Comparison of ENCODE assay signal across 22 cellular contexts in the genomic region with DNA sequence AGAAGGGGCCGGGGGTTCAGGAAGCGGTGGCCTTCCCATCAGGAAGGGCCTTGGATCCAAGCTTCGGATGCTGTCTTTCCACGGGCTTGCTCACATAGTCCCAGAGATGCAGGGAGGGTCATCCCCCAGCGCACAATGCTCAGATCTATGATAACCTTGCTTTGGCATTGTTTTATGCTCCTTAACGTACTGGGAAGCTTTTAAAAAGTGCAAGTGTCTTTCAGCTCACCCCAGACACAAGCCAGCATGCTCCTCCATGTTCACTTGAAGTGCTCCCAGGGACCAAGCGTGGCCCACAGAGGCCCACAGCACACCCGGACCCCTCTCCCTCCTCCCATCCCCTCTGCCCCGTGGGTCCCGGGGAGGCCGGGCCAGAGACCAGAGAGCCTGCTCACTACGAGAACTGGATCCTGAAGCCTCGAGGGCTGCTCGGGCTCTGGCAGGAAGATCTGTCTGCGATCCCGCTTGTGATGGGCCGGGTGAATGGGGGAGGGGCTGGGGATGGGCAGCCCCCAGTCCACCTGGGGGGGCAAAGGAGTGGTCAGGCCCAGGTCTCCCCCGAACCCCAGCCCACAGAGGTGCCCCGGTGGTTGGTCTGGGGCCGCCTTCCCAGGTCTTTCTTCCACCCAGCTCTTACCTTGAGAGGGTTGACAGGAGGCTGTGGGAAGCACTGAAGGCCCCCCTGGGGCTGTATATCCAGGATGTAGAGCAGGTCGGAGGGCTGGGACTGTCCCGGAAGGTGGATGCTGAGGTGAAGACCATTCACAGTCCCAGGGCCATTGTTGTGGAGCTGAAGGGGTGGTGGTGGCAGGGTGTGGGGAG. TPM values are rescaled to one million over a fixed set of nuclear protein-coding genes. Genes with fewer than 3 reads are reported as not detected.
DNase-seq lines count a peak whose midpoint lies in the region; ATAC-seq, FAIRE-seq and TF ChIP-seq lines count a peak whose summit lies in the region.
"Had no signal": no experiment of that assay in that cellular context is flagged by ENCODE, and none has a peak within 500 bp of the region (broad histone marks: within the 10 kb centered on the region; RNA-seq: fewer than 3 reads in every experiment).

No MANE protein-coding gene starts in this region.

- H3K27me3 ChIP-seq in H9 (ENCODE audit: insufficient read depth, low read length) (no peaks in the 10 kb centered on the region; the same call in 1 of the 2 replicates), K562 (ENCODE audit: control insufficient read depth in 2 of 2, insufficient read depth in 2 of 2, low read length in 2 of 2) (no peaks in the 10 kb centered on the region; a peak in 1 of 5 replicates), iPS-20b (ENCODE audit: insufficient read depth, low read length) (peaks cover 6% of the 10 kb centered on the region; the same call in 1 of the 2 replicates)
- H3K27me3 ChIP-seq in CD4-positive, alpha-beta memory T cell (ENCODE audit: insufficient read depth, low read length) = no peaks in the 10 kb centered on the region
- H3K27me3 ChIP-seq: BLaER1, MG63 had no signal

- no peak overlapping the region for H3K56ac ChIP-seq in H9 (ENCODE audit: insufficient read length, low read depth, low read length)

- in situ Hi-C loops in K562 (cut with MboI) = no loop called here

- no peaks in the 10 kb centered on the region for H4K20me1 ChIP-seq in H9 (ENCODE audit: control insufficient read depth, insufficient read depth, insufficient read length)
- H4K20me1 ChIP-seq in K562 (replicated peaks; ENCODE audit: control insufficient read depth, insufficient read depth, low read length) = no peaks in the 10 kb centered on the region
- H4K20me1 ChIP-seq: BLaER1 had no signal

- H2BK15ac ChIP-seq in H9 (ENCODE audit: low read depth, low read length) = no peak overlapping the region

- H3K27me3 Mint-ChIP-seq in H9 (ENCODE audit: low read depth) = peaks cover 4% of the 10 kb centered on the region
- H3K27me3 Mint-ChIP-seq in CD4-positive, alpha-beta memory T cell = peaks cover 11 to 26% of the 10 kb centered on the region in 2 donors

- no peak for TF ChIP-seq POLR2A in K562 (conservative IDR thresholded peaks at IDR 0.05)

- no peak overlapping the region for H2BK12ac ChIP-seq in H9 (ENCODE audit: insufficient read length, low read depth, low read length)

- H3K36me3 Mint-ChIP-seq in H9 (ENCODE audit: insufficient read depth in 1 of 3, low read depth in 3 of 3) = peaks cover 0 to 4% (median 0%) of the 10 kb centered on the region in 3 experiments; a peak in 1 of 7 replicates
- H3K36me3 Mint-ChIP-seq in CD4-positive, alpha-beta memory T cell = no peaks in the 10 kb centered on the region
- H3K36me3 Mint-ChIP-seq: type B pancreatic cell had no signal

- POLR2A ChIA-PET in K562 (lab: Yijun Ruan, JAX) = interaction anchor here (0.6 to 1.3 kb wide), 5 partner anchors 10 to 171 kb away, joined by 3 to 6 read pairs (median 3); a partner anchor contains a TSS
- POLR2A ChIA-PET in CD4-positive, alpha-beta memory T cell (lab: Charles Lee; ENCODE audit: partially characterized antibody) = no interaction called here

- H3K79me2 ChIP-seq in H9 (ENCODE audit: insufficient read depth, low read length) (no peaks in the 10 kb centered on the region), K562 (ENCODE audit: control insufficient read depth, insufficient read depth, low read length) (no peaks in the 10 kb centered on the region)

- CTCF ChIA-PET in K562 (lab: Yijun Ruan, JAX; ENCODE audit: low intra/inter-chr PET ratio) = no interaction called here
- CTCF ChIA-PET in CD4-positive, alpha-beta memory T cell (lab: Charles Lee; ENCODE audit: partially characterized antibody) = no interaction called here

- H3T11ph ChIP-seq in H9 (ENCODE audit: low read length) = no peak overlapping the region

- peaks cover 10 to 29% of the 10 kb centered on the region in 2 experiments for H3K4me1 Mint-ChIP-seq in H9
- no peaks in the 10 kb centered on the region for H3K4me1 Mint-ChIP-seq in CD4-positive, alpha-beta memory T cell
- H3K4me1 Mint-ChIP-seq: central memory CD8-positive, alpha-beta T cell; T-helper 17 cell had no signal

- no peak overlapping the region for H4K5ac ChIP-seq in H9 (ENCODE audit: insufficient read length, low read depth, low read length)

- no peak overlapping the region for H4K8ac ChIP-seq in H9 (replicated peaks; ENCODE audit: insufficient read length, low read depth, low read length)

- H3K9ac ChIP-seq in H9 (ENCODE audit: extremely low read depth, insufficient read length, low read length) (no peak overlapping the region), K562 (ENCODE audit: insufficient read depth in 1 of 2, low read depth in 2 of 2, low read length in 2 of 2) (0 out of 4 replicates have a peak overlapping the region, but pooled peaks of 1 of the 2 experiments have one; percentile 21), iPS-20b (ENCODE audit: low read depth, low read length) (no peak overlapping the region; the same call in 1 of the 2 replicates)
- H3K9ac ChIP-seq: BLaER1 had no signal

- no peaks in the 10 kb centered on the region for H3K9me1 ChIP-seq in K562 (ENCODE audit: control insufficient read depth, insufficient read depth, low read length)

- H3K4ac ChIP-seq in H9 (ENCODE audit: low read depth, low read length) = no peak overlapping the region

- no peak overlapping the region for H3K27ac Mint-ChIP-seq in H9
- no peak overlapping the region for H3K27ac Mint-ChIP-seq in CD4-positive, alpha-beta memory T cell
- H3K27ac Mint-ChIP-seq: T-helper 17 cell, type B pancreatic cell had no signal

- H3K27ac ChIP-seq in H9 (ENCODE audit: insufficient read length, low read depth, low read length) (no peak overlapping the region), K562 (ENCODE audit: extremely low read depth, low read depth, low read length) (no peak overlapping the region), iPS-20b (ENCODE audit: low read length) (no peak overlapping the region)
- H3K27ac ChIP-seq in CD4-positive, alpha-beta memory T cell (ENCODE audit: low read depth, low read length) = no peak overlapping the region
- H3K27ac ChIP-seq: BLaER1, psoas muscle had no signal

- no peak overlapping the region for H2BK120ac ChIP-seq in H9 (ENCODE audit: low read depth, low read length, poor library complexity, severe bottlenecking)

- TF ChIP-seq CTCF in H9 (conservative IDR thresholded peaks at IDR 0.05) = no peak
- TF ChIP-seq CTCF in K562 (IDR thresholded peaks at IDR 0.05 in 2 of 3, conservative IDR thresholded peaks at IDR 0.05 in 1 of 3; ENCODE audit: insufficient read depth in 2 of 3, low read depth in 1 of 3, low read length in 3 of 3) = no peak

- H3K4me2 ChIP-seq in H9 (ENCODE audit: insufficient read depth, insufficient read length, low read length) (peak overlapping the region; percentile 51), K562 (ENCODE audit: insufficient read depth, low read length) (no peak overlapping the region)

- DNase-seq in H9 = peak; percentile 71
- DNase-seq in K562 (ENCODE audit: extremely low read depth in 1 of 4, low spot score in 3 of 4) = no peak
- DNase-seq in sciatic nerve (ENCODE audit: low spot score) = no peak
- DNase-seq in C1 segment of cervical spinal cord (lab: John Stamatoyannopoulos, UW) = no peak
- no peak for DNase-seq in CD4-positive, alpha-beta memory T cell
- no peak for DNase-seq in NCI-H2081 (lab: John Stamatoyannopoulos, UW)
- DNase-seq: amniotic stem cell; effector CD4-positive, alpha-beta T cell; NCI-H1694 treated with DMSO at 0.1 percent for 48 hours; NCI-H446; NK-92 treated with Interleukin-12 subunit alpha and Interleukin-12 subunit beta, amount 100 ng/mL, for 24 hours; stimulated activated naive CD4-positive, alpha-beta T cell; T-helper 17 cell had no signal

- no CpG with 5 or more reads among the region's 22 CpGs for WGBS in H9 (ENCODE audit: extremely low coverage, insufficient read length, low lambda C conversion rate)
- 33% methylated on average over 19 of the region's 22 CpGs for WGBS in K562 (ENCODE audit: insufficient coverage, low coverage, missing lambda C conversion rate)

- H3K18ac ChIP-seq in H9 (ENCODE audit: insufficient read length, low read depth, low read length) = no peak overlapping the region

- H3K9me3 ChIP-seq in H9 (ENCODE audit: control insufficient read depth, low read depth, low read length) (no peaks in the 10 kb centered on the region), K562 (replicated peaks; ENCODE audit: control insufficient read depth, insufficient read depth, low read depth, low read length) (no peaks in the 10 kb centered on the region), iPS-20b (ENCODE audit: insufficient read depth, low read depth, low read length) (no peaks in the 10 kb centered on the region)
- H3K9me3 ChIP-seq in CD4-positive, alpha-beta memory T cell (ENCODE audit: control insufficient read depth in 1 of 2, low read length in 2 of 2) = no peaks in the 10 kb centered on the region
- H3K9me3 ChIP-seq: BLaER1, MG63, psoas muscle had no signal

- H4K91ac ChIP-seq in H9 (ENCODE audit: insufficient read length, low read depth, low read length) = no peak overlapping the region

- no peaks in the 10 kb centered on the region; a peak in 1 of 5 replicates for H3K9me3 Mint-ChIP-seq in H9
- no peaks in the 10 kb centered on the region for H3K9me3 Mint-ChIP-seq in CD4-positive, alpha-beta memory T cell
- H3K9me3 Mint-ChIP-seq: central memory CD8-positive, alpha-beta T cell; type B pancreatic cell had no signal

- no peaks in the 10 kb centered on the region for H3K79me1 ChIP-seq in H9 (ENCODE audit: insufficient read depth, low read depth, low read length, poor library complexity, severe bottlenecking)

- intact Hi-C loops in K562 (cut with micrococcal nuclease) = no loop called here
- intact Hi-C loops in sciatic nerve (cut with DNase I) = no loop called here
- intact Hi-C loops in CD4-positive, alpha-beta memory T cell (cut with micrococcal nuclease) = no loop called here

- ATAC-seq in K562 (peak; percentile 20), sciatic nerve (peak; percentile 29), HG02588 (IDR thresholded peaks at IDR 0.05; ENCODE audit: unreplicated experiment) (no peak)
- ATAC-seq: activated CD4-positive, CD25-positive, alpha-beta regulatory T cell treated with anti-CD3 and anti-CD28 coated beads, Interleukin-2, amount 50 U/mL, for 24 hours; psoas muscle had no signal

- H3K4me1 ChIP-seq in H9 (ENCODE audit: insufficient read depth, low read length) (peaks cover 8% of the 10 kb centered on the region), K562 (replicated peaks in 1 of 2; ENCODE audit: control insufficient read depth in 2 of 2, insufficient read depth in 2 of 2, low read length in 2 of 2) (peaks cover 8 to 31% of the 10 kb centered on the region in 2 experiments; a peak in 4 of 5 replicates), iPS-20b (ENCODE audit: insufficient read depth, low read length) (peaks cover 5% of the 10 kb centered on the region; the same call in 1 of the 2 replicates)
- no peaks in the 10 kb centered on the region for H3K4me1 ChIP-seq in CD4-positive, alpha-beta memory T cell (ENCODE audit: insufficient read depth, low read length)
- H3K4me1 ChIP-seq: psoas muscle had no signal

- H3K23ac ChIP-seq in H9 (ENCODE audit: insufficient read length, low read depth, low read length) = no peak overlapping the region

- H3K23me2 ChIP-seq in H9 (ENCODE audit: insufficient read length, low read depth, low read length, poor library complexity, severe bottlenecking) = peaks cover 5% of the 10 kb centered on the region

- no TSS peak for BruUV-seq in K562 (replicated peaks; lab: Mats Ljungman, UMichigan)

- no peak for FAIRE-seq in K562 (lab: Jason Lieb, UNC)

- no peak for TF ChIP-seq RAD21 in K562 (CRISPR knock-in tag; conservative IDR thresholded peaks at IDR 0.05 in 1 of 2, IDR thresholded peaks at IDR 0.05 in 1 of 2)

- H2BK5ac ChIP-seq in H9 (ENCODE audit: insufficient read length, low read length) = no peak overlapping the region

- no peak for TF ChIP-seq EP300 in K562 (IDR thresholded peaks at IDR 0.05; ENCODE audit: low read length)

- H3K14ac ChIP-seq in H9 (ENCODE audit: insufficient read depth, low read length) = no peak overlapping the region

- no peak overlapping the region for H2BK20ac ChIP-seq in H9 (ENCODE audit: low read depth, low read length, poor library complexity, severe bottlenecking)

- H3K36me3 ChIP-seq in K562 (ENCODE audit: control insufficient read depth, insufficient read depth, low read length) = no peaks in the 10 kb centered on the region
- H3K36me3 ChIP-seq in iPS-20b (ENCODE audit: insufficient read depth, low read depth, low read length) = no peaks in the 10 kb centered on the region
- H3K36me3 ChIP-seq in CD4-positive, alpha-beta memory T cell (ENCODE audit: insufficient read depth, low read length) = no peaks in the 10 kb centered on the region
- H3K36me3 ChIP-seq: BLaER1, MG63 had no signal

- H2AFZ ChIP-seq in H9 (ENCODE audit: low read length) (no peak overlapping the region), K562 (ENCODE audit: low read depth, low read length) (no peak overlapping the region)

- H3K4me3 ChIP-seq in K562 = no peak overlapping the region
- peak overlapping the region; percentile 52; the same call in 1 of the 2 replicates for H3K4me3 ChIP-seq in iPS-20b (ENCODE audit: low read length)
- no peak overlapping the region for H3K4me3 ChIP-seq in CD4-positive, alpha-beta memory T cell (ENCODE audit: low read length in 2 of 2)
- H3K4me3 ChIP-seq: BLaER1, MG63, psoas muscle had no signal

- H3K4me3 Mint-ChIP-seq in H9 = peak overlapping the region; percentile 20 to 26; a peak in 3 of 5 replicates
- no peak overlapping the region for H3K4me3 Mint-ChIP-seq in CD4-positive, alpha-beta memory T cell
- H3K4me3 Mint-ChIP-seq: central memory CD8-positive, alpha-beta T cell; T-helper 17 cell; type B pancreatic cell had no signal

- no peak overlapping the region for H2AK5ac ChIP-seq in H9 (ENCODE audit: insufficient read length, low read length)

RNA-seq across cellular contexts. Expression of a gene that starts 11.8 kb away (rescaled TPM):
- total RNA-seq in H9 (2021) (27.3 and 27.5 TPM in 2 replicates), K562 (2014; rRNA removed) (7.3 and 10.2 TPM in 2 replicates), K562 (2014; rRNA removed; fragmentation: Illumina TruSeq; extraction: Trizol) (0.44 and 0.54 TPM in 2 replicates), K562 (2015; rRNA removed; fragmentation: Illumina TruSeq; extraction: Trizol) (1.2 and 1.4 TPM in 2 replicates), K562 (2021) (7.0 and 8.6 TPM in 2 replicates), sciatic nerve (3.7 TPM)
- total RNA-seq in K562 (2011; cell fraction: chromatin; rRNA removed; ENCODE audit: low replicate concordance) = 2.2 and 9.3 TPM in 2 replicates
- total RNA-seq in K562 (2011; cell fraction: nucleolus; rRNA removed) = 10.4 and 11.3 TPM in 2 replicates
- total RNA-seq in K562 (2011; cell fraction: nucleoplasm; rRNA removed) = 6.5 and 7.2 TPM in 2 replicates
- polyA plus RNA-seq in K562 (2011; rRNA removed) (2.5 and 5.2 TPM in 2 replicates), K562 (2014; fragmentation: Illumina TruSeq; extraction: Trizol) (1.2 and 2.4 TPM in 2 replicates), K562 (2014; fragmentation: Nextera tagmentation; extraction: Ambion mirVana) (under 1 TPM in 1 of 2 experiments, not detected in 1; 0.10 TPM), K562 (2014; rRNA removed) (4.5 and 5.7 TPM in 2 replicates)
- 5.0 and 11.3 TPM in 2 replicates for polyA plus RNA-seq in K562 (2011; cell fraction: cytosol; rRNA removed)
- 7.6 and 9.3 TPM in 2 replicates for polyA plus RNA-seq in K562 (2011; cell fraction: nucleus; rRNA removed)
- polyA plus RNA-seq in K562 (2012) = 3.1 and 8.9 TPM in 2 replicates
- polyA minus RNA-seq in K562 (2011; rRNA and poly(A)+ RNA removed) = 1.6 and 2.1 TPM in 2 replicates
- 2.9 and 4.5 TPM in 2 replicates for polyA minus RNA-seq in K562 (2011; cell fraction: cytosol; rRNA and poly(A)+ RNA removed)
- 1.6 and 3.9 TPM in 2 replicates for polyA minus RNA-seq in K562 (2011; cell fraction: nucleus; rRNA and poly(A)+ RNA removed)
- under 1 TPM; 0.52 to 0.72 TPM for total RNA-seq in CD4-positive, alpha-beta memory T cell
- polyA plus RNA-seq in CD4-positive, alpha-beta memory T cell = under 1 TPM in 1 of 2 donors, not detected in 1; 0.13 TPM

RNA-seq across cellular contexts. Expression of a gene that starts 14.0 kb away (rescaled TPM):
- total RNA-seq in H9 (2021) (8.3 and 10.1 TPM in 2 replicates), K562 (2014; rRNA removed) (8.8 and 14.2 TPM in 2 replicates), K562 (2014; rRNA removed; fragmentation: Illumina TruSeq; extraction: Trizol) (3.3 and 5.6 TPM in 2 replicates), K562 (2015; rRNA removed; fragmentation: Illumina TruSeq; extraction: Trizol) (4.8 and 5.2 TPM in 2 replicates), K562 (2021) (25.1 and 26.4 TPM in 2 replicates), sciatic nerve (6.2 TPM)
- total RNA-seq in K562 (2011; cell fraction: chromatin; rRNA removed; ENCODE audit: low replicate concordance) = 22.8 and 48.7 TPM in 2 replicates
- 27.3 and 34.7 TPM in 2 replicates for total RNA-seq in K562 (2011; cell fraction: nucleolus; rRNA removed)
- 19.9 and 22.4 TPM in 2 replicates for total RNA-seq in K562 (2011; cell fraction: nucleoplasm; rRNA removed)
- polyA plus RNA-seq in K562 (2011; rRNA removed) (3.5 and 9.4 TPM in 2 replicates), K562 (2014; fragmentation: Illumina TruSeq; extraction: Trizol) (7.9 and 10.1 TPM in 2 replicates), K562 (2014; fragmentation: Nextera tagmentation; extraction: Ambion mirVana) (1 to 10 TPM; 1.1 to 1.6 TPM), K562 (2014; rRNA removed) (16.9 and 17.0 TPM in 2 replicates)
- polyA plus RNA-seq in K562 (2011; cell fraction: cytosol; rRNA removed) = 4.3 and 5.3 TPM in 2 replicates
- 35.4 and 49.7 TPM in 2 replicates for polyA plus RNA-seq in K562 (2011; cell fraction: nucleus; rRNA removed)
- polyA plus RNA-seq in K562 (2012) = 16.0 and 29.7 TPM in 2 replicates
- 1.8 and 2.6 TPM in 2 replicates for polyA minus RNA-seq in K562 (2011; rRNA and poly(A)+ RNA removed)
- 5.7 and 7.7 TPM in 2 replicates for polyA minus RNA-seq in K562 (2011; cell fraction: cytosol; rRNA and poly(A)+ RNA removed)
- polyA minus RNA-seq in K562 (2011; cell fraction: nucleus; rRNA and poly(A)+ RNA removed) = 10.6 and 13.4 TPM in 2 replicates
- total RNA-seq in CD4-positive, alpha-beta memory T cell = 1 to 10 TPM in 1 of 2 experiments, under 1 TPM in 1; 0.44 to 1.0 TPM
- not detected for polyA plus RNA-seq in CD4-positive, alpha-beta memory T cell
- total RNA-seq: myocyte had no signal

RNA-seq across cellular contexts. Expression of a gene that starts 30.3 kb away (rescaled TPM):
- total RNA-seq in H9 (2021) (127 and 130 TPM in 2 replicates), K562 (2014; rRNA removed) (51.0 and 69.9 TPM in 2 replicates), K562 (2014; rRNA removed; fragmentation: Illumina TruSeq; extraction: Trizol) (9.6 and 15.6 TPM in 2 replicates), K562 (2015; rRNA removed; fragmentation: Illumina TruSeq; extraction: Trizol) (20.7 and 21.4 TPM in 2 replicates), K562 (2021) (69.9 and 75.3 TPM in 2 replicates), sciatic nerve (169 TPM)
- total RNA-seq in K562 (2011; cell fraction: chromatin; rRNA removed; ENCODE audit: low replicate concordance) = 22.1 and 107 TPM in 2 replicates
- total RNA-seq in K562 (2011; cell fraction: nucleolus; rRNA removed) = 206 and 251 TPM in 2 replicates
- 71.4 and 95.0 TPM in 2 replicates for total RNA-seq in K562 (2011; cell fraction: nucleoplasm; rRNA removed)
- polyA plus RNA-seq in K562 (2011; rRNA removed) (11.5 and 62.4 TPM in 2 replicates), K562 (2014; fragmentation: Illumina TruSeq; extraction: Trizol) (35.2 and 63.4 TPM in 2 replicates), K562 (2014; fragmentation: Nextera tagmentation; extraction: Ambion mirVana) (1 to 10 TPM; 5.4 to 5.9 TPM), K562 (2014; rRNA removed) (36.4 and 36.6 TPM in 2 replicates)
- 34.3 and 53.6 TPM in 2 replicates for polyA plus RNA-seq in K562 (2011; cell fraction: cytosol; rRNA removed)
- 101 and 122 TPM in 2 replicates for polyA plus RNA-seq in K562 (2011; cell fraction: nucleus; rRNA removed)
- polyA plus RNA-seq in K562 (2012) = 77.5 and 193 TPM in 2 replicates
- 6.6 and 12.3 TPM in 2 replicates for polyA minus RNA-seq in K562 (2011; rRNA and poly(A)+ RNA removed)
- 47.6 and 80.7 TPM in 2 replicates for polyA minus RNA-seq in K562 (2011; cell fraction: cytosol; rRNA and poly(A)+ RNA removed)
- 31.0 and 38.4 TPM in 2 replicates for polyA minus RNA-seq in K562 (2011; cell fraction: nucleus; rRNA and poly(A)+ RNA removed)
- 10 to 100 TPM; 49.5 to 50.0 TPM for total RNA-seq in CD4-positive, alpha-beta memory T cell
- polyA plus RNA-seq in CD4-positive, alpha-beta memory T cell = 10 to 100 TPM; 45.9 to 69.2 TPM

RNA-seq across cellular contexts. Expression of a gene that starts 50.8 kb away (rescaled TPM):
- total RNA-seq in H9 (2021) = 227 and 235 TPM in 2 replicates
- total RNA-seq in K562 (2011; cell fraction: chromatin; rRNA removed; ENCODE audit: low replicate concordance) = 112 and 348 TPM in 2 replicates
- total RNA-seq in K562 (2011; cell fraction: nucleolus; rRNA removed) = 328 and 401 TPM in 2 replicates
- 185 and 188 TPM in 2 replicates for total RNA-seq in K562 (2011; cell fraction: nucleoplasm; rRNA removed)
- total RNA-seq in K562 (2014; rRNA removed) = 228 and 316 TPM in 2 replicates
- 47.0 and 72.5 TPM in 2 replicates for total RNA-seq in K562 (2014; rRNA removed; fragmentation: Illumina TruSeq; extraction: Trizol)
- 139 and 140 TPM in 2 replicates for total RNA-seq in K562 (2015; rRNA removed; fragmentation: Illumina TruSeq; extraction: Trizol)
- 266 and 268 TPM in 2 replicates for total RNA-seq in K562 (2021)
- 121 and 188 TPM in 2 replicates for polyA plus RNA-seq in K562 (2011; rRNA removed)
- 232 and 388 TPM in 2 replicates for polyA plus RNA-seq in K562 (2011; cell fraction: cytosol; rRNA removed)
- 426 and 555 TPM in 2 replicates for polyA plus RNA-seq in K562 (2011; cell fraction: nucleus; rRNA removed)
- polyA plus RNA-seq in K562 (2012) = 210 and 229 TPM in 2 replicates
- polyA plus RNA-seq in K562 (2014; fragmentation: Illumina TruSeq; extraction: Trizol) = 238 and 276 TPM in 2 replicates
- polyA plus RNA-seq in K562 (2014; fragmentation: Nextera tagmentation; extraction: Ambion mirVana) = 1 to 10 TPM; 4.8 to 6.3 TPM
- polyA plus RNA-seq in K562 (2014; rRNA removed) = 267 and 327 TPM in 2 replicates
- 34.0 and 42.0 TPM in 2 replicates for polyA minus RNA-seq in K562 (2011; rRNA and poly(A)+ RNA removed)
- 75.4 and 108 TPM in 2 replicates for polyA minus RNA-seq in K562 (2011; cell fraction: cytosol; rRNA and poly(A)+ RNA removed)
- 85.0 and 95.6 TPM in 2 replicates for polyA minus RNA-seq in K562 (2011; cell fraction: nucleus; rRNA and poly(A)+ RNA removed)
- total RNA-seq in sciatic nerve = 91.6 TPM
- 10 to 100 TPM; 91.2 to 94.4 TPM for total RNA-seq in CD4-positive, alpha-beta memory T cell
- polyA plus RNA-seq in CD4-positive, alpha-beta memory T cell = 100 to 1,000 TPM; 116 to 140 TPM

Comparison
In these comparisons a context has a peak if more than half of its experiments do, and no peak if none do; other contexts are left out.
1. H3K4me3 Mint-ChIP-seq: peak in H9 (2 of 2); none in CD4-positive, alpha-beta memory T cell (0 of 8).